9 cellular contexts compared by ENCODE assay signal in genomic region chr20:25238319-25239037, GRCh38. TPM values are rescaled to one million over a fixed set of nuclear protein-coding genes. Genes with fewer than 3 reads are reported as not detected.
A peak's percentile ranks its signal among the peaks of the same experiment; 100 is the strongest.
DNase-seq lines count a peak whose midpoint lies in the region; ATAC-seq and TF ChIP-seq lines count a peak whose summit lies in the region.
"Had no signal": no experiment of that assay in that cellular context is flagged by ENCODE, and none has a peak within 500 bp of the region (broad histone marks: within the 10 kb centered on the region; RNA-seq: fewer than 3 reads in every experiment).

No MANE protein-coding gene starts in this region.

- H2BK5ac ChIP-seq in neuronal stem cell (ENCODE audit: low read length): no peak overlapping the region

- H3K14ac ChIP-seq in neuronal stem cell (ENCODE audit: low read length): no peak overlapping the region

- H3K79me1 ChIP-seq in neuronal stem cell (ENCODE audit: low read depth, low read length): no peaks in the 10 kb centered on the region

- H3K4me3 ChIP-seq in CD8-positive, alpha-beta memory T cell (ENCODE audit: low read length): no peak overlapping the region
- no peak overlapping the region for H3K4me3 ChIP-seq in neuronal stem cell (ENCODE audit: low read length in 2 of 2)
- H3K4me3 ChIP-seq in lower lobe of right lung: no peak overlapping the region

- H4K8ac ChIP-seq in neuronal stem cell (ENCODE audit: low read depth, low read length): no peak overlapping the region

- ATAC-seq in lower lobe of right lung (no peak), omental fat pad (ENCODE audit: low FRiP score) (no peak), GM19395 (IDR thresholded peaks at IDR 0.05; ENCODE audit: unreplicated experiment) (no peak)

- peak overlapping the region; percentile 63 for H2BK12ac ChIP-seq in neuronal stem cell (ENCODE audit: low read length)

- H3K27me3 ChIP-seq in CD8-positive, alpha-beta memory T cell (ENCODE audit: insufficient read depth, low read length, poor library complexity, severe bottlenecking): no peaks in the 10 kb centered on the region
- peaks cover 0 to 2% (median 0%) of the 10 kb centered on the region in 3 experiments for H3K27me3 ChIP-seq in neuronal stem cell (ENCODE audit: control insufficient read depth in 3 of 3, insufficient read depth in 3 of 3, low read depth in 1 of 3, low read length in 3 of 3)
- H3K27me3 ChIP-seq in lower lobe of right lung (ENCODE audit: low read depth): peaks cover 3% of the 10 kb centered on the region

- peaks cover 0 to 6% (median 4%) of the 10 kb centered on the region in 3 donors for H3K4me1 Mint-ChIP-seq in CD8-positive, alpha-beta memory T cell

- H3K27ac ChIP-seq in CD8-positive, alpha-beta memory T cell (ENCODE audit: low read depth, low read length): peak overlapping the region; percentile 27
- H3K27ac ChIP-seq in caudate nucleus (ENCODE audit: low read depth, low read length): peak overlapping the region; percentile 44
- no peak overlapping the region for H3K27ac ChIP-seq in neuronal stem cell (replicated peaks; ENCODE audit: low read length)
- no peak overlapping the region for H3K27ac ChIP-seq in lower lobe of right lung

- no peaks in the 10 kb centered on the region for H3K36me3 ChIP-seq in CD8-positive, alpha-beta memory T cell (ENCODE audit: insufficient read depth, low read length)
- no peaks in the 10 kb centered on the region for H3K36me3 ChIP-seq in neuronal stem cell (replicated peaks in 1 of 2; ENCODE audit: control insufficient read depth in 2 of 2, insufficient read depth in 2 of 2, low read length in 2 of 2)
- no peaks in the 10 kb centered on the region for H3K36me3 ChIP-seq in lower lobe of right lung

- H3K4me1 ChIP-seq in CD8-positive, alpha-beta memory T cell (ENCODE audit: insufficient read depth, low read length): no peaks in the 10 kb centered on the region
- H3K4me1 ChIP-seq in neuronal stem cell (ENCODE audit: control insufficient read depth in 2 of 2, insufficient read depth in 1 of 2, low read depth in 1 of 2, low read length in 2 of 2) (peaks cover 0 to 18% of the 10 kb centered on the region in 2 donors), lower lobe of right lung (peaks cover 16% of the 10 kb centered on the region)

- H2AK5ac ChIP-seq in neuronal stem cell (ENCODE audit: low read depth, low read length): peak overlapping the region; percentile 86

- intact Hi-C loops in lower lobe of right lung (cut with DNase I): no loop called here

- no peak overlapping the region for H3K4me2 ChIP-seq in neuronal stem cell (ENCODE audit: insufficient read depth, low read length, poor library complexity, severe bottlenecking)

- no peak overlapping the region for H3K4ac ChIP-seq in neuronal stem cell (ENCODE audit: low read length)

- peaks cover 38 to 48% of the 10 kb centered on the region in 2 donors for H3K27me3 Mint-ChIP-seq in CD8-positive, alpha-beta memory T cell

- no peak for DNase-seq in CD8-positive, alpha-beta memory T cell
- DNase-seq in NCI-H82 treated with DMSO at 0.1 percent for 48 hours (lab: John Stamatoyannopoulos, UW; ENCODE audit: unreplicated experiment): peak; percentile 26
- no peak for DNase-seq in caudate nucleus (lab: John Stamatoyannopoulos, UW)
- DNase-seq in neuronal stem cell (ENCODE audit: low spot score): no peak
- DNase-seq in lower lobe of right lung: no peak
- no peak for DNase-seq in omental fat pad (ENCODE audit: low spot score)
- DNase-seq in stimulated activated CD4-positive, alpha-beta T cell treated with anti-CD3 and anti-CD28 coated beads, Interleukin-4, amount 100 ng/mL, for 1 hour: no peak
- DNase-seq: activated naive CD4-positive, alpha-beta T cell had no signal

- H2BK120ac ChIP-seq in neuronal stem cell (ENCODE audit: low read depth, low read length): no peak overlapping the region

- no peak overlapping the region for H4K91ac ChIP-seq in neuronal stem cell (ENCODE audit: low read depth, low read length, poor library complexity)

- no peaks in the 10 kb centered on the region for H3K9me3 ChIP-seq in CD8-positive, alpha-beta memory T cell (ENCODE audit: low read length)
- no peaks in the 10 kb centered on the region for H3K9me3 ChIP-seq in neuronal stem cell (replicated peaks in 1 of 2; ENCODE audit: control insufficient read depth in 2 of 2, insufficient read depth in 1 of 2, low read depth in 1 of 2, low read length in 2 of 2)
- H3K9me3 ChIP-seq in lower lobe of right lung: no peaks in the 10 kb centered on the region

- CTCF ChIA-PET in CD8-positive, alpha-beta memory T cell (lab: Charles Lee): no interaction called here

- H3K27ac Mint-ChIP-seq in CD8-positive, alpha-beta memory T cell: peak overlapping the region in 1 of 8 donors; percentile 15

- no peaks in the 10 kb centered on the region for H3K9me3 Mint-ChIP-seq in CD8-positive, alpha-beta memory T cell

- no CpG with 5 or more reads among the region's 12 CpGs for WGBS in neuronal stem cell (ENCODE audit: extremely low coverage in 2 of 2, insufficient read length in 2 of 2, insufficient replicate concordance in 1 of 2), 2 donors

- peaks cover 0 to 4% (median 1%) of the 10 kb centered on the region in 3 donors for H3K36me3 Mint-ChIP-seq in CD8-positive, alpha-beta memory T cell

- H2AFZ ChIP-seq in neuronal stem cell (ENCODE audit: low read length): no peak overlapping the region

- peak overlapping the region; percentile 40 for H3K18ac ChIP-seq in neuronal stem cell (ENCODE audit: low read length)

- TF ChIP-seq CTCF in lower lobe of right lung (IDR thresholded peaks at IDR 0.05) (no peak), omental fat pad (IDR thresholded peaks at IDR 0.05) (no peak)

- no peak overlapping the region for H3K9ac ChIP-seq in neuronal stem cell (ENCODE audit: low read depth, low read length, poor library complexity)

- peak overlapping the region; percentile 38 for H2BK15ac ChIP-seq in neuronal stem cell (ENCODE audit: low read length)

- H3K23ac ChIP-seq in neuronal stem cell (ENCODE audit: low read depth, low read length, poor library complexity): no peak overlapping the region

- POLR2A ChIA-PET in CD8-positive, alpha-beta memory T cell (lab: Charles Lee): no interaction called here

- H3K4me3 Mint-ChIP-seq in CD8-positive, alpha-beta memory T cell: no peak overlapping the region

RNA-seq across cellular contexts. Expression of gene PYGB, which starts 9.4 kb away (rescaled TPM):
- total RNA-seq in CD8-positive, alpha-beta memory T cell: 10 to 100 TPM; 32.5 to 35.7 TPM
- polyA plus RNA-seq in CD8-positive, alpha-beta memory T cell: 35.6 TPM
- polyA plus RNA-seq in neuronal stem cell (2013, experiment 1 of 2): 31.3 TPM
- polyA plus RNA-seq in neuronal stem cell (2013, experiment 2 of 2): 32.4 TPM
- 57.5 TPM for total RNA-seq in lower lobe of right lung
- total RNA-seq in omental fat pad: 10 to 100 TPM; 63.7 to 94.6 (median 82.4) TPM

RNA-seq across cellular contexts. Expression of gene ENTPD6, which starts 43.0 kb away (rescaled TPM):
- 10 to 100 TPM; 44.2 to 47.0 TPM for total RNA-seq in CD8-positive, alpha-beta memory T cell
- polyA plus RNA-seq in CD8-positive, alpha-beta memory T cell: 36.2 TPM
- polyA plus RNA-seq in neuronal stem cell (2013, experiment 1 of 2): 50.6 TPM
- 48.4 TPM for polyA plus RNA-seq in neuronal stem cell (2013, experiment 2 of 2)
- total RNA-seq in lower lobe of right lung (64.5 TPM), omental fat pad (10 to 100 TPM; 44.6 to 71.0 (median 60.0) TPM)

Comparison
In these comparisons a context has a peak if more than half of its experiments do, and no peak if none do; other contexts are left out.
1. H3K27ac ChIP-seq: peak in CD8-positive, alpha-beta memory T cell (single experiment) and caudate nucleus (single experiment); none in neuronal stem cell (single experiment) and lower lobe of right lung (single experiment).